ENCODE assay signal across 13 cellular contexts in genomic region chr11:57781529-57781943, GRCh38. TPM values are rescaled to one million over a fixed set of nuclear protein-coding genes. Genes with fewer than 3 reads are reported as not detected.
DNase-seq lines count a peak whose midpoint lies in the region; ATAC-seq and TF ChIP-seq lines count a peak whose summit lies in the region.
"Had no signal": no experiment of that assay in that cellular context is flagged by ENCODE, and none has a peak within 500 bp of the region (broad histone marks: within the 10 kb centered on the region; RNA-seq: fewer than 3 reads in every experiment).

No MANE protein-coding gene starts in this region.

- H3K27ac ChIP-seq in right cardiac atrium (ENCODE audit: low read length) (peak overlapping the region; percentile 98), parathyroid adenoma (peak overlapping the region; percentile 87)

- H3K27me3 Mint-ChIP-seq in activated CD8-positive, alpha-beta T cell treated with anti-CD3 and anti-CD28 coated beads for 36 hours: no peaks in the 10 kb centered on the region
- H3K27me3 Mint-ChIP-seq: CD8-positive, alpha-beta memory T cell had no signal

- no peak for TF ChIP-seq CTCF in activated CD8-positive, alpha-beta T cell treated with anti-CD3 and anti-CD28 coated beads for 36 hours (IDR thresholded peaks at IDR 0.05)
- TF ChIP-seq CTCF in parathyroid adenoma (IDR thresholded peaks at IDR 0.05): no peak

- H3K36me3 ChIP-seq in parathyroid adenoma (ENCODE audit: control insufficient read depth, insufficient read depth, low read length): no peaks in the 10 kb centered on the region

- H3K4me3 Mint-ChIP-seq in activated CD8-positive, alpha-beta T cell treated with anti-CD3 and anti-CD28 coated beads for 36 hours: no peak overlapping the region
- H3K4me3 Mint-ChIP-seq: activated T-helper 1 cell treated with anti-CD3 and anti-CD28 coated beads, Interleukin-12 subunit alpha, Interleukin-12 subunit beta, Interleukin-2, Interleukin-4 antibody, amounts not matched to agents 30 ng/mL and 10 ng/mL and 1 ng/mL, durations not matched to agents 14 hours and 24 hours and 36 hours; CD8-positive, alpha-beta memory T cell had no signal

- POLR2A ChIA-PET in activated CD8-positive, alpha-beta T cell treated with anti-CD3 and anti-CD28 coated beads for 36 hours (lab: Charles Lee): interaction anchor here (0.9 kb wide), 1 partner anchor 38 kb away, joined by 3 read pairs; no protein-coding TSS in a partner anchor

- peak overlapping the region; percentile 57 for H3K4me2 ChIP-seq in parathyroid adenoma (ENCODE audit: low read length)
- H3K4me2 ChIP-seq: SK-N-SH had no signal

- 47% methylated on average over 3 of the region's 3 CpGs for WGBS in right cardiac atrium

- H2AFZ ChIP-seq in parathyroid adenoma: no peak overlapping the region

- no peaks in the 10 kb centered on the region for H3K36me3 Mint-ChIP-seq in activated CD8-positive, alpha-beta T cell treated with anti-CD3 and anti-CD28 coated beads for 36 hours (ENCODE audit: low read depth)
- H3K36me3 Mint-ChIP-seq in activated naive CD4-positive, alpha-beta T cell treated with anti-CD3 and anti-CD28 coated beads, Interleukin-2, amount 50 U/mL, for 72 hours: no peaks in the 10 kb centered on the region

- H3K9ac ChIP-seq in parathyroid adenoma: no peak overlapping the region
- H3K9ac ChIP-seq: SK-N-SH had no signal

- H3K79me2 ChIP-seq in parathyroid adenoma: peaks cover 25% of the 10 kb centered on the region

- H3K27ac Mint-ChIP-seq in activated CD8-positive, alpha-beta T cell treated with anti-CD3 and anti-CD28 coated beads for 36 hours: no peak overlapping the region
- H3K27ac Mint-ChIP-seq in activated naive CD4-positive, alpha-beta T cell treated with anti-CD3 and anti-CD28 coated beads, Interleukin-2, amount 50 U/mL, for 72 hours: peak overlapping the region in 1 of 2 donors; percentile 24
- H3K27ac Mint-ChIP-seq: activated T-helper 1 cell treated with anti-CD3 and anti-CD28 coated beads, Interleukin-12 subunit alpha, Interleukin-12 subunit beta, Interleukin-2, Interleukin-4 antibody, amounts not matched to agents 30 ng/mL and 10 ng/mL and 1 ng/mL, durations not matched to agents 14 hours and 24 hours and 36 hours had no signal

- DNase-seq in DMS53 (lab: John Stamatoyannopoulos, UW): peak; percentile 87
- peak; percentile 11 for DNase-seq in activated CD8-positive, alpha-beta T cell treated with anti-CD3 and anti-CD28 coated beads for 36 hours
- DNase-seq in right cardiac atrium: peak in 2 of 3 donors; percentile 39 to 67
- DNase-seq in NCI-H446 treated with DMSO at 0.1 percent for 48 hours (lab: John Stamatoyannopoulos, UW): no peak
- no peak for DNase-seq in activated naive CD4-positive, alpha-beta T cell treated with anti-CD3 and anti-CD28 coated beads, Interleukin-2, amount 50 U/mL, for 72 hours (ENCODE audit: low spot score in 2 of 2)
- no peak for DNase-seq in NCI-H2196 (lab: John Stamatoyannopoulos, UW; ENCODE audit: unreplicated experiment)
- DNase-seq: CD8-positive, alpha-beta memory T cell; NCI-H1417; SK-N-SH; stimulated activated CD4-positive, alpha-beta T cell treated with anti-CD3 and anti-CD28 coated beads, Interleukin-2, amount 100 ng/mL, for 24 hours had no signal

- ATAC-seq in activated CD8-positive, alpha-beta T cell treated with anti-CD3 and anti-CD28 coated beads for 36 hours: peak; percentile 45
- peak; percentile 5 to 53 for ATAC-seq in right cardiac atrium
- no peak for ATAC-seq in HG03520 (IDR thresholded peaks at IDR 0.05; ENCODE audit: unreplicated experiment)
- no peak for ATAC-seq in activated naive CD4-positive, alpha-beta T cell treated with anti-CD3 and anti-CD28 coated beads, Interleukin-2, amount 50 U/mL, for 72 hours

- peaks cover 24% of the 10 kb centered on the region for H3K4me1 Mint-ChIP-seq in activated CD8-positive, alpha-beta T cell treated with anti-CD3 and anti-CD28 coated beads for 36 hours (ENCODE audit: low read depth)

- H3K27me3 ChIP-seq in right cardiac atrium (ENCODE audit: control insufficient read depth, insufficient read depth) (no peaks in the 10 kb centered on the region), parathyroid adenoma (ENCODE audit: control insufficient read depth, insufficient read depth, low read length) (no peaks in the 10 kb centered on the region)

- CTCF ChIA-PET in activated CD8-positive, alpha-beta T cell treated with anti-CD3 and anti-CD28 coated beads for 36 hours (lab: Charles Lee): interaction anchor here (8.2 kb wide), 1 partner anchor 19 kb away, joined by 43 read pairs; no protein-coding TSS in a partner anchor

- H3K9me3 Mint-ChIP-seq in activated CD8-positive, alpha-beta T cell treated with anti-CD3 and anti-CD28 coated beads for 36 hours: no peaks in the 10 kb centered on the region
- H3K9me3 Mint-ChIP-seq in activated naive CD4-positive, alpha-beta T cell treated with anti-CD3 and anti-CD28 coated beads, Interleukin-2, amount 50 U/mL, for 72 hours: no peaks in the 10 kb centered on the region
- H3K9me3 Mint-ChIP-seq: activated T-helper 1 cell treated with anti-CD3 and anti-CD28 coated beads, Interleukin-12 subunit alpha, Interleukin-12 subunit beta, Interleukin-2, Interleukin-4 antibody, amounts not matched to agents 30 ng/mL and 10 ng/mL and 1 ng/mL, durations not matched to agents 14 hours and 24 hours and 36 hours; CD8-positive, alpha-beta memory T cell had no signal

- intact Hi-C loops in activated CD8-positive, alpha-beta T cell treated with anti-CD3 and anti-CD28 coated beads for 36 hours (cut with micrococcal nuclease): no loop called here
- intact Hi-C loops in right cardiac atrium (cut with DNase I): no loop called here

- H3K9me3 ChIP-seq in right cardiac atrium (ENCODE audit: control insufficient read depth, low read length) (no peaks in the 10 kb centered on the region), parathyroid adenoma (ENCODE audit: control insufficient read depth, low read length) (no peaks in the 10 kb centered on the region)
- H3K9me3 ChIP-seq: SK-N-SH had no signal

- no peak overlapping the region for H3K4me3 ChIP-seq in right cardiac atrium (ENCODE audit: low read length)
- H3K4me3 ChIP-seq in parathyroid adenoma (ENCODE audit: low read depth, low read length): peak overlapping the region; percentile 34

- peaks cover 33% of the 10 kb centered on the region for H3K4me1 ChIP-seq in right cardiac atrium (ENCODE audit: control insufficient read depth, insufficient read depth, low read length)
- peaks cover 44% of the 10 kb centered on the region for H3K4me1 ChIP-seq in parathyroid adenoma

RNA-seq across cellular contexts. Expression of gene CTNND1, which starts 19.9 kb away (rescaled TPM):
- total RNA-seq in activated CD8-positive, alpha-beta T cell treated with anti-CD3 and anti-CD28 coated beads for 36 hours: 1 to 10 TPM; 7.3 to 7.9 TPM
- 10 to 100 TPM; 66.6 to 98.6 (median 77.5) TPM for total RNA-seq in right cardiac atrium
- polyA plus RNA-seq in right cardiac atrium: 32.2 TPM
- 10 to 100 TPM; 10.4 to 19.7 TPM for total RNA-seq in activated naive CD4-positive, alpha-beta T cell treated with anti-CD3 and anti-CD28 coated beads, Interleukin-2, amount 50 U/mL, for 72 hours

RNA-seq across cellular contexts. Expression of gene BTBD18, which starts 29.9 kb away (rescaled TPM):
- not detected for total RNA-seq in activated CD8-positive, alpha-beta T cell treated with anti-CD3 and anti-CD28 coated beads for 36 hours
- not detected for total RNA-seq in right cardiac atrium
- polyA plus RNA-seq in right cardiac atrium: 0.02 TPM
- not detected for total RNA-seq in activated naive CD4-positive, alpha-beta T cell treated with anti-CD3 and anti-CD28 coated beads, Interleukin-2, amount 50 U/mL, for 72 hours
- total RNA-seq: activated T-helper 1 cell treated with anti-CD3 and anti-CD28 coated beads, Interleukin-12 subunit alpha, Interleukin-12 subunit beta, Interleukin-2, Interleukin-4 antibody, amounts not matched to agents 30 ng/mL and 10 ng/mL and 1 ng/mL, durations not matched to agents 14 hours and 24 hours and 36 hours; CD8-positive, alpha-beta memory T cell had no signal
- polyA plus RNA-seq: SK-N-SH had no signal

RNA-seq across cellular contexts. Expression of gene SELENOH, which starts 40.2 kb away (rescaled TPM):
- total RNA-seq in activated CD8-positive, alpha-beta T cell treated with anti-CD3 and anti-CD28 coated beads for 36 hours: 100 to 1,000 TPM; 257 to 265 TPM
- 100 to 1,000 TPM in 2 of 4 donors, 10 to 100 TPM in 2; 91.3 to 110 (median 99.1) TPM for total RNA-seq in right cardiac atrium
- 163 TPM for polyA plus RNA-seq in right cardiac atrium
- 100 to 1,000 TPM; 156 to 237 TPM for total RNA-seq in activated naive CD4-positive, alpha-beta T cell treated with anti-CD3 and anti-CD28 coated beads, Interleukin-2, amount 50 U/mL, for 72 hours

Comparison
In these comparisons a context has a peak if more than half of its experiments do, and no peak if none do; other contexts are left out.
1. DNase-seq: peak in DMS53 (single experiment), activated CD8-positive, alpha-beta T cell treated with anti-CD3 and anti-CD28 coated beads for 36 hours (single experiment) and right cardiac atrium (2 of 3); none in NCI-H446 treated with DMSO at 0.1 percent for 48 hours (single experiment), activated naive CD4-positive, alpha-beta T cell treated with anti-CD3 and anti-CD28 coated beads, Interleukin-2, amount 50 U/mL, for 72 hours (0 of 2) and NCI-H2196 (single experiment).
2. ATAC-seq: peak in activated CD8-positive, alpha-beta T cell treated with anti-CD3 and anti-CD28 coated beads for 36 hours (single experiment) and right cardiac atrium (2 of 2); none in HG03520 (single experiment) and activated naive CD4-positive, alpha-beta T cell treated with anti-CD3 and anti-CD28 coated beads, Interleukin-2, amount 50 U/mL, for 72 hours (0 of 2).